Comparison of ENCODE assay signal across 24 cellular contexts in the genomic region with DNA sequence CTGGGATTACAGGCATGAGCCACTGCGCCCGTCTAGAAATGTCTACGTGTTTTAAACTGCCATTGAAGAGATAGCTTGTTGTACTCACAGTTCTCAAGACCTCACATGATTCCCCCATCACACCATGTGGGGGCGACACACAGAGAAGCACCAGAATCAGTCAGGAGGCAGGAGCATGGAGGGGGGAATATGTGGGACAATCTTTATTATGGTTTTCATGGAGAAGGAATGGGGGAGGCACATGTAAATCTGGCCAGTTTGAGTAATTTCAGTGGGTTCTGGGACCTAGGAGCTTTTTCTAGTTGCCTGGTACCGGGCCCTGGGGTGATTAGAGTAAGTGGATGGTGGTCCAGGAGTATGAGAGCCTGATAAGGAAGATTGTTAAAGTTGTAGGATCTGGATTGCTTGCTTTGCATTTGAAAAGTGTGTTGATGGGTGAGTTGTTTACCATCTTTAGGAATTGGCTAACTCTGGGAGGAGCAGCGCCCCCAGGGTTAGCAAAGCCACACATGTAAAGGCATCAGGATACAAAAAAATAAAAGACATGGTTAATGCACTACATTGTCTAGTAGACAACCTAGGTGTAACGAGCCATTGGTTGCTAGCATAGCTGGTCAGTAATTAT.
DNase-seq lines count a peak whose midpoint lies in the region; ATAC-seq and TF ChIP-seq lines count a peak whose summit lies in the region.
"Had no signal": no experiment of that assay in that cellular context is flagged by ENCODE, and none has a peak within 500 bp of the region (broad histone marks: within the 10 kb centered on the region; RNA-seq: fewer than 3 reads in every experiment).

No MANE protein-coding gene starts in this region.

- H3K23ac ChIP-seq in mesendoderm (ENCODE audit: low read length), result no peak overlapping the region

- H3K4ac ChIP-seq in mesendoderm (ENCODE audit: low read depth, low read length), result no peak overlapping the region

- H2BK120ac ChIP-seq in mesendoderm (ENCODE audit: low read depth, low read length), result no peak overlapping the region

- no peak overlapping the region for H4K5ac ChIP-seq in mesendoderm (ENCODE audit: low read length)

- no peak overlapping the region for H2AK5ac ChIP-seq in mesendoderm (ENCODE audit: low read length)

- peaks cover 19% of the 10 kb centered on the region for H3K4me1 Mint-ChIP-seq in WTC11
- H3K4me1 Mint-ChIP-seq: activated CD4-positive, alpha-beta T cell treated with anti-CD3 and anti-CD28 coated beads for 36 hours; CD8-positive, alpha-beta memory T cell; stimulated activated naive CD8-positive, alpha-beta T cell treated with anti-CD3 and anti-CD28 coated beads, Interleukin-15, amount 100 ng/mL, for 72 hours had no signal

- peaks cover 7% of the 10 kb centered on the region for H3K9me3 Mint-ChIP-seq in WTC11
- H3K9me3 Mint-ChIP-seq: T-helper 1 cell treated with Interleukin-12 subunit alpha and Interleukin-12 subunit beta and Interleukin-4 antibody, amounts not matched to agents 30 μg/mL and 1 μg/mL, for 36 hours had no signal

- POLR2A ChIA-PET in WTC11 (lab: Charles Lee), result no interaction called here

- peak; percentile 1 for DNase-seq in Jurkat, Clone E6-1 (ENCODE audit: low read depth, low spot score)
- DNase-seq in WTC11 (ENCODE audit: low spot score), result peak; percentile 53
- peak; percentile 72 for DNase-seq in mesendoderm
- DNase-seq in dorsolateral prefrontal cortex, result no peak
- DNase-seq in left lung, result no peak
- DNase-seq: activated CD4-positive, alpha-beta T cell treated with anti-CD3 and anti-CD28 coated beads for 36 hours; activated naive CD4-positive, alpha-beta T cell; activated T-cell treated with anti-CD3 and anti-CD28 coated beads, Interleukin-2, amount 50 U/mL, for 4 hours; adrenal gland; brain microvascular endothelial cell; CD8-positive, alpha-beta memory T cell; DMS79; effector CD4-positive, alpha-beta T cell; NCI-H1436; NCI-H510A; NK-92 treated with Interleukin-12 subunit alpha and Interleukin-12 subunit beta, amount 100 ng/mL, for 24 hours; stimulated activated naive CD8-positive, alpha-beta T cell treated with anti-CD3 and anti-CD28 coated beads, Interleukin-15, amount 100 ng/mL, for 72 hours; tibial artery had no signal

- no CpG with 5 or more reads among the region's 7 CpGs for WGBS in mesendoderm (ENCODE audit: extremely low coverage, insufficient coverage, low lambda C conversion rate)

- no peak overlapping the region for H3K27ac ChIP-seq in mesendoderm (ENCODE audit: low read depth, low read length)
- H3K27ac ChIP-seq in dorsolateral prefrontal cortex, result no peak overlapping the region
- no peak overlapping the region for H3K27ac ChIP-seq in left lung
- H3K27ac ChIP-seq: adrenal gland, brain microvascular endothelial cell, neutrophil, psoas muscle, tibial artery had no signal

- ATAC-seq in WTC11 (peak; percentile 95), left lung (no peak), GM21723 (IDR thresholded peaks at IDR 0.05; ENCODE audit: unreplicated experiment) (no peak)
- ATAC-seq: activated CD4-positive, alpha-beta T cell treated with anti-CD3 and anti-CD28 coated beads for 36 hours; activated T-cell treated with anti-CD3 and anti-CD28 coated beads, Interleukin-2, amount 50 U/mL, for 4 hours; GM12878; psoas muscle; stimulated activated naive CD8-positive, alpha-beta T cell treated with anti-CD3 and anti-CD28 coated beads, Interleukin-15, amount 100 ng/mL, for 72 hours had no signal

- H3K4me1 ChIP-seq in mesendoderm (ENCODE audit: control insufficient read depth, low read depth, low read length) (no peaks in the 10 kb centered on the region), left lung (no peaks in the 10 kb centered on the region)
- H3K4me1 ChIP-seq: adrenal gland, psoas muscle, tibial artery had no signal

- no peak overlapping the region for H3K9ac ChIP-seq in mesendoderm (ENCODE audit: low read length)

- peaks cover 43% of the 10 kb centered on the region for H3K27me3 Mint-ChIP-seq in WTC11 (ENCODE audit: low read depth)
- H3K27me3 Mint-ChIP-seq: activated CD4-positive, alpha-beta T cell treated with anti-CD3 and anti-CD28 coated beads for 36 hours; stimulated activated naive CD8-positive, alpha-beta T cell treated with anti-CD3 and anti-CD28 coated beads, Interleukin-15, amount 100 ng/mL, for 72 hours had no signal

- H3K79me1 ChIP-seq in mesendoderm (ENCODE audit: low read length), result no peaks in the 10 kb centered on the region

- no peak overlapping the region for H3K4me3 ChIP-seq in Jurkat, Clone E6-1 (ENCODE audit: low read length)
- H3K4me3 ChIP-seq in mesendoderm (ENCODE audit: low read length) (no peak overlapping the region), dorsolateral prefrontal cortex (no peak overlapping the region), left lung (no peak overlapping the region)
- H3K4me3 ChIP-seq: adrenal gland, GM12878, psoas muscle, tibial artery had no signal

- H3K4me2 ChIP-seq in mesendoderm (ENCODE audit: low read length), result no peak overlapping the region

- no peak overlapping the region for H2BK5ac ChIP-seq in mesendoderm (ENCODE audit: low read length)

- no peak overlapping the region for H2BK15ac ChIP-seq in mesendoderm (replicated peaks; ENCODE audit: low read depth)

- CTCF ChIA-PET in WTC11 (lab: Charles Lee), result interaction anchor here (0.6 to 2.3 kb wide), 14 partner anchors 9 to 148 kb away, joined by 3 to 20 read pairs (median 4); no protein-coding TSS in a partner anchor

- peak overlapping the region; percentile 16; the same call in 1 of the 2 replicates for H3K4me3 Mint-ChIP-seq in WTC11
- H3K4me3 Mint-ChIP-seq: activated CD4-positive, alpha-beta T cell treated with anti-CD3 and anti-CD28 coated beads for 36 hours; activated T-cell treated with anti-CD3 and anti-CD28 coated beads, Interleukin-2, amount 50 U/mL, for 4 hours; CD8-positive, alpha-beta memory T cell; stimulated activated naive CD8-positive, alpha-beta T cell treated with anti-CD3 and anti-CD28 coated beads, Interleukin-15, amount 100 ng/mL, for 72 hours; T-helper 1 cell treated with Interleukin-12 subunit alpha and Interleukin-12 subunit beta and Interleukin-4 antibody, amounts not matched to agents 30 μg/mL and 1 μg/mL, for 36 hours had no signal

- peak overlapping the region; percentile 2 for H3K18ac ChIP-seq in mesendoderm (ENCODE audit: low read length)

- no peaks in the 10 kb centered on the region for H3K36me3 Mint-ChIP-seq in WTC11
- H3K36me3 Mint-ChIP-seq: CD8-positive, alpha-beta memory T cell had no signal

- TF ChIP-seq CTCF in GM12872 (IDR thresholded peaks at IDR 0.05; ENCODE audit: insufficient read depth, low read depth, low read length), result 0 out of 3 replicates have a peak, but pooled peaks have one; percentile 3
- TF ChIP-seq CTCF in WTC11 (IDR thresholded peaks at IDR 0.05), result peak; percentile 25; the same call in 1 of the 2 replicates
- no peak for TF ChIP-seq CTCF in dorsolateral prefrontal cortex (IDR thresholded peaks at IDR 0.05 in 54 of 56, conservative IDR thresholded peaks at IDR 0.05 in 2 of 56; ENCODE audit: low read depth in 1 of 56, partially characterized antibody in 56 of 56)
- no peak for TF ChIP-seq CTCF in left lung (IDR thresholded peaks at IDR 0.05)

- H3K27ac Mint-ChIP-seq in WTC11, result peak overlapping the region; percentile 38; the same call in 1 of the 2 replicates
- H3K27ac Mint-ChIP-seq: activated CD4-positive, alpha-beta T cell treated with anti-CD3 and anti-CD28 coated beads for 36 hours; CD8-positive, alpha-beta memory T cell; stimulated activated naive CD8-positive, alpha-beta T cell treated with anti-CD3 and anti-CD28 coated beads, Interleukin-15, amount 100 ng/mL, for 72 hours; T-helper 1 cell treated with Interleukin-12 subunit alpha and Interleukin-12 subunit beta and Interleukin-4 antibody, amounts not matched to agents 30 μg/mL and 1 μg/mL, for 36 hours had no signal

- H3K56ac ChIP-seq in mesendoderm (ENCODE audit: low read length), result no peak overlapping the region

- H3K79me2 ChIP-seq in mesendoderm (ENCODE audit: control insufficient read depth, insufficient read depth, low read length), result no peaks in the 10 kb centered on the region

- H3K9me3 ChIP-seq in left lung, result peaks cover 0 to 5% of the 10 kb centered on the region in 2 donors
- H3K9me3 ChIP-seq: adrenal gland, neutrophil, tibial artery had no signal

- no peaks in the 10 kb centered on the region for H3K36me3 ChIP-seq in mesendoderm (ENCODE audit: control insufficient read depth, insufficient read depth, low read length)
- no peaks in the 10 kb centered on the region for H3K36me3 ChIP-seq in left lung
- H3K36me3 ChIP-seq: adrenal gland, brain microvascular endothelial cell, neutrophil, tibial artery had no signal

- H3K27me3 ChIP-seq in mesendoderm (ENCODE audit: insufficient read depth, low read length, poor library complexity) (no peaks in the 10 kb centered on the region), dorsolateral prefrontal cortex (no peaks in the 10 kb centered on the region), left lung (no peaks in the 10 kb centered on the region)
- H3K27me3 ChIP-seq: adrenal gland, brain microvascular endothelial cell, neutrophil, tibial artery had no signal

- H4K8ac ChIP-seq in mesendoderm (ENCODE audit: low read depth, low read length), result no peak overlapping the region

- intact Hi-C loops in dorsolateral prefrontal cortex (cut with DNase I), result no loop called here
- intact Hi-C loops in left lung (cut with DNase I), result no loop called here

TF ChIP-seq in WTC11, 78 proteins besides CTCF, POLR2A, EP300 and RAD21 (continues in another document):
- no peak for TF ChIP-seq NR1H2 (CRISPR knock-in tag; IDR thresholded peaks at IDR 0.05)
- no peak for TF ChIP-seq OVOL2 (CRISPR knock-in tag; IDR thresholded peaks at IDR 0.05; ENCODE audit: borderline replicate concordance)
- TF ChIP-seq, protein P1, sequence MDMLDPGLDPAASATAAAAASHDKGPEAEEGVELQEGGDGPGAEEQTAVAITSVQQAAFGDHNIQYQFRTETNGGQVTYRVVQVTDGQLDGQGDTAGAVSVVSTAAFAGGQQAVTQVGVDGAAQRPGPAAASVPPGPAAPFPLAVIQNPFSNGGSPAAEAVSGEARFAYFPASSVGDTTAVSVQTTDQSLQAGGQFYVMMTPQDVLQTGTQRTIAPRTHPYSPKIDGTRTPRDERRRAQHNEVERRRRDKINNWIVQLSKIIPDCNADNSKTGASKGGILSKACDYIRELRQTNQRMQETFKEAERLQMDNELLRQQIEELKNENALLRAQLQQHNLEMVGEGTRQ (CRISPR knock-in tag; IDR thresholded peaks at IDR 0.05), result peak; percentile 30; the same call in 1 of the 2 replicates

Comparison
In these comparisons a context has a peak if more than half of its experiments do, and no peak if none do; other contexts are left out.
1. CTCF ChIP-seq: peak in GM12872 (single experiment) and WTC11 (single experiment); none in dorsolateral prefrontal cortex (0 of 56) and left lung (0 of 2).
2. DNase-seq: peak in Jurkat, Clone E6-1 (single experiment), WTC11 (single experiment) and mesendoderm (single experiment); none in dorsolateral prefrontal cortex (0 of 10) and left lung (0 of 2).